Comparison of ENCODE assay signal across 7 cellular contexts in genomic region chr3:95029644-95030043, GRCh38.
"Had no signal": no experiment of that assay in that cellular context is flagged by ENCODE, and none has a peak within 500 bp of the region (broad histone marks: within the 10 kb centered on the region; RNA-seq: fewer than 3 reads in every experiment).

No MANE protein-coding gene starts in this region.

- H3K9me3 Mint-ChIP-seq: GM23338, H9 had no signal

- FAIRE-seq: H1, H54 had no signal

- ATAC-seq: GM23338 had no signal

- H3K4me1 Mint-ChIP-seq: GM23338 had no signal

- H3K27ac ChIP-seq: HL-60 had no signal

- DNase-seq: H9, HCEC 1CT, IMR-90 had no signal

- H3K27ac Mint-ChIP-seq: GM23338, H9 had no signal

- H3K4me3 ChIP-seq: GM23338 had no signal

- H3K4me3 Mint-ChIP-seq: GM23338, H9 had no signal

- H3K4me2 ChIP-seq: GM23338 had no signal

- H2AFZ ChIP-seq: GM23338 had no signal
